28 cellular contexts compared by ENCODE assay signal in the genomic region with DNA sequence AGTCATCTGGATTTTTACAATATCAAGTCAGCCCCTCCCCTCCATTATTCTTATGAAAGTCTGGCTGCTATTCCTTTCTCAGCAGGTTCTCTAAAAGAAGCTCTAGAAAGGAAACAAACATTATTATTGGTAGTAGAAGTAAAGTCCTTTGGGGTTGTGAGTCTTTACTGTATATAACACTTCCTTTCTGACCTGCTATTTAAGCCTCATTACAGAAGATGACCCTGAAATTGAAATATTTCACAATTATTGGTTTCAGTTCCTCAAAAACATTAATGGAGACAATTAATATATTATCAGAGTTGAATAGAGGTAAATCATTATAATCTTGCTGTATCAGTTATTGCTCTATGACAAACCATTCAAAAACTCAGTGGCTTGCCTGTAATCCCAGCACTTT. TPM values are rescaled to one million over a fixed set of nuclear protein-coding genes. Genes with fewer than 3 reads are reported as not detected.
DNase-seq lines count a peak whose midpoint lies in the region; ATAC-seq and TF ChIP-seq lines count a peak whose summit lies in the region.
"Had no signal": no experiment of that assay in that cellular context is flagged by ENCODE, and none has a peak within 500 bp of the region (broad histone marks: within the 10 kb centered on the region; RNA-seq: fewer than 3 reads in every experiment).

No MANE protein-coding gene starts in this region.

- DNase-seq in heart left ventricle (no peak), Right ventricle myocardium inferior (ENCODE audit: missing footprints) (no peak), smooth muscle cell (lab: John Stamatoyannopoulos, UW; ENCODE audit: unreplicated experiment) (no peak), DMS153 treated with DMSO at 0.1 percent for 48 hours (lab: John Stamatoyannopoulos, UW; ENCODE audit: unreplicated experiment) (no peak), esophagus squamous epithelium (lab: John Stamatoyannopoulos, UW) (no peak)
- DNase-seq in activated CD4-positive, alpha-beta T cell treated with anti-CD3 and anti-CD28 coated beads, Interleukin-2, amount 50 U/mL, for 1 hour, result no peak
- DNase-seq: activated CD8-positive, alpha-beta memory T cell treated with anti-CD3 and anti-CD28 coated beads, Interleukin-2, amount 50 U/mL, for 48 hours; activated CD8-positive, alpha-beta T cell treated with anti-CD3 and anti-CD28 coated beads for 36 hours; activated naive CD4-positive, alpha-beta T cell treated with Interleukin-2 at 50 U/mL for 16 hours; caudate nucleus; CD4-positive, alpha-beta memory T cell; effector CD8-positive, alpha-beta T cell; hypothalamus; immature natural killer cell; left colon; NCI-H1105 treated with DMSO at 0.1 percent for 48 hours; NCI-H2029; NCI-H524 treated with DMSO at 0.1 percent for 48 hours; NK-92 treated with Interleukin-12 subunit alpha and Interleukin-12 subunit beta, amount 100 ng/mL, for 24 hours; occipital lobe; SHP77 treated with DMSO at 0.1 percent for 48 hours; T-helper 2 cell had no signal

- no peak overlapping the region for H3K4me3 ChIP-seq in heart left ventricle
- H3K4me3 ChIP-seq in smooth muscle cell, result no peak overlapping the region
- H3K4me3 ChIP-seq in esophagus squamous epithelium, result no peak overlapping the region
- H3K4me3 ChIP-seq: coronary artery had no signal

- ATAC-seq in heart left ventricle (no peak), Right ventricle myocardium inferior (no peak), GM18909 (IDR thresholded peaks at IDR 0.05; ENCODE audit: poor library complexity, unreplicated experiment) (peak; percentile 80), HG03139 (IDR thresholded peaks at IDR 0.05; ENCODE audit: unreplicated experiment) (peak; percentile 84)
- ATAC-seq: activated CD4-positive, CD25-positive, alpha-beta regulatory T cell treated with anti-CD3 and anti-CD28 coated beads, Interleukin-2, amount 50 U/mL, for 24 hours; activated CD8-positive, alpha-beta T cell treated with anti-CD3 and anti-CD28 coated beads for 36 hours; left colon; natural killer cell treated with Interleukin-12 subunit alpha and Interleukin-12 subunit beta and Interleukin-15 and Interleukin-18, amount 100 ng/mL, for 72 hours; stimulated activated memory B cell treated with anti-CD40 and anti-IgM and Interleukin-4, amounts not matched to agents 10 μg/mL and 1 μg/mL and 100 μg/mL, for 72 hours had no signal

- H3K27me3 ChIP-seq in heart left ventricle (no peaks in the 10 kb centered on the region), smooth muscle cell (ENCODE audit: low read depth) (no peaks in the 10 kb centered on the region), esophagus squamous epithelium (no peaks in the 10 kb centered on the region)

- H3F3A ChIP-seq in smooth muscle cell (ENCODE audit: low read depth), result no peaks in the 10 kb centered on the region

- TF ChIP-seq CTCF in heart left ventricle (IDR thresholded peaks at IDR 0.05) (no peak), smooth muscle cell (IDR thresholded peaks at IDR 0.05; ENCODE audit: borderline replicate concordance, insufficient read depth, poor library complexity, severe bottlenecking) (no peak), esophagus squamous epithelium (IDR thresholded peaks at IDR 0.05) (no peak)

- no peak for TF ChIP-seq POLR2A in heart left ventricle (IDR thresholded peaks at IDR 0.05)
- TF ChIP-seq POLR2A in esophagus squamous epithelium (IDR thresholded peaks at IDR 0.05), result no peak

- H3K4me1 ChIP-seq in heart left ventricle, result peaks cover 0 to 75% (median 11%) of the 10 kb centered on the region in 12 donors
- peaks cover 7% of the 10 kb centered on the region for H3K4me1 ChIP-seq in smooth muscle cell (ENCODE audit: low read depth)
- H3K4me1 ChIP-seq in esophagus squamous epithelium, result peaks cover 0 to 8% (median 0%) of the 10 kb centered on the region in 3 donors

- no peak overlapping the region for H2AFZ ChIP-seq in smooth muscle cell (ENCODE audit: low read depth)

- no peaks in the 10 kb centered on the region for H3K9me3 ChIP-seq in heart left ventricle
- H3K9me3 ChIP-seq in smooth muscle cell (replicated peaks; ENCODE audit: low read depth), result no peaks in the 10 kb centered on the region
- no peaks in the 10 kb centered on the region for H3K9me3 ChIP-seq in esophagus squamous epithelium

- peaks cover 18% of the 10 kb centered on the region for H4K20me1 ChIP-seq in smooth muscle cell (ENCODE audit: low read depth)

- peak overlapping the region in 8 of 12 donors; percentile 10 to 92 (median 66) for H3K27ac ChIP-seq in heart left ventricle
- peak overlapping the region; percentile 21 for H3K27ac ChIP-seq in smooth muscle cell (ENCODE audit: low read depth)
- H3K27ac ChIP-seq in esophagus squamous epithelium, result no peak overlapping the region
- H3K27ac ChIP-seq: coronary artery had no signal

- peaks cover 68% of the 10 kb centered on the region for H3K79me2 ChIP-seq in smooth muscle cell (ENCODE audit: low read depth)

- H3K36me3 ChIP-seq in heart left ventricle (peaks cover 0 to 26% (median 0%) of the 10 kb centered on the region in 9 donors), smooth muscle cell (ENCODE audit: low read depth) (no peaks in the 10 kb centered on the region), esophagus squamous epithelium (peaks cover 0 to 28% (median 0%) of the 10 kb centered on the region in 3 donors)

- H3K4me2 ChIP-seq in smooth muscle cell, result no peak overlapping the region

- no peak overlapping the region for H3K9ac ChIP-seq in smooth muscle cell (ENCODE audit: low read depth)

- intact Hi-C loops in heart left ventricle (cut with DNase I), result no loop called here
- intact Hi-C loops in Right ventricle myocardium inferior (cut with DNase I), result no loop called here
- intact Hi-C loops in esophagus squamous epithelium (cut with DNase I), result no loop called here

RNA-seq across cellular contexts. Expression of a gene that starts 19.3 kb away (rescaled TPM):
- total RNA-seq in heart left ventricle (10 to 100 TPM; 43.7 to 72.2 (median 58.7) TPM), Right ventricle myocardium inferior (52.6 TPM), smooth muscle cell (42.8 and 43.1 TPM in 2 replicates), esophagus squamous epithelium (10 to 100 TPM; 16.1 to 43.7 (median 29.3) TPM)
- polyA plus RNA-seq in heart left ventricle (10 to 100 TPM; 18.1 to 37.8 TPM), smooth muscle cell (21.4 and 27.4 TPM in 2 replicates)

Comparison
In these comparisons a context has a peak if more than half of its experiments do, and no peak if none do; other contexts are left out.
1. ATAC-seq: peak in GM18909 (single experiment) and HG03139 (single experiment); none in heart left ventricle (0 of 4) and Right ventricle myocardium inferior (single experiment).
2. H3K27ac ChIP-seq: peak in heart left ventricle (8 of 12) and smooth muscle cell (single experiment); none in esophagus squamous epithelium (0 of 4).